ENCODE assay signal across 8 cellular contexts in the genomic region with DNA sequence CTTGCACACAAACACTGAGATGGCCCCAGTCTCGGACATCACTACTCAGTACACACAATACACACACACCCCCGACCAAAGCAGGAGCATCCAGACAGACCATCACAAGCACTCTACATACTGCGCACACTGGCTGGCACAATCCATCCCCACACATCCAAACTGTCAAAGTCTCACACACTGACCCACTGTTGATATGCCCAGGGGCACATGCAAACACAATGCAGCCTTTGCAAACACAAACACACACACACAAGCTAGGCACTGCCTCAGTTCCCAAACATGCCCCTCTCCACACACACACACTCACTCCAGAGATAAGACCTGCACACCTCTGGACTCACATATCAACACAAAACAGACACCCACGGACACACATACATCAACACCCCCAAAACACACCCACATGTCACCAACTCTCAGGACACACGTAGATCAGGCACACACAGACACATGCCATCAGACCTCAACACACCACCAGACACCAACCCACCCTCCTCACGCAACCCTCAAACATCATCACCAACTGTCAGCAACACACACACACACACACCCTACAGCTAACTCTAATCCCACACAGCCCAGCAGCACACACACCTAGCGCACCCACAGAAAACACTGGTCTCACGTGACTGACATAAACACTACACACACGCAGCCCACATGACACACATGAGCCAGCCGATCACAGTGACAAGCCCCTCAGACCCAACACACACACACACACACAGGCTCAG. TPM values are rescaled to one million over a fixed set of nuclear protein-coding genes. Genes with fewer than 3 reads are reported as not detected.
DNase-seq lines count a peak whose midpoint lies in the region; ATAC-seq, FAIRE-seq and TF ChIP-seq lines count a peak whose summit lies in the region.

No MANE protein-coding gene starts in this region.

- no peaks in the 10 kb centered on the region for H4K20me1 ChIP-seq in GM12878 (ENCODE audit: control insufficient read depth, insufficient read depth)

- DNase-seq in DMS53 treated with DMSO at 0.1 percent for 48 hours (lab: John Stamatoyannopoulos, UW; ENCODE audit: unreplicated experiment), result peak; percentile 18
- DNase-seq in LNCaP clone FGC (ENCODE audit: low read depth), result no peak
- no peak for DNase-seq in GM12878 (ENCODE audit: low read depth, low spot score)
- DNase-seq in right lobe of liver, result no peak
- no peak for DNase-seq in aorta
- DNase-seq in T-helper 17 cell, result no peak
- DNase-seq in SK-N-DZ (ENCODE audit: low spot score), result no peak

- H3K27ac ChIP-seq in GM12878 (ENCODE audit: control insufficient read depth, insufficient read depth) (no peak overlapping the region; the same call in 1 of the 2 replicates), right lobe of liver (peak overlapping the region in 2 of 3 donors; percentile 97 to 100), aorta (ENCODE audit: low read depth in 1 of 2, low read length in 2 of 2) (peak overlapping the region; percentile 75 to 85)

- H3K4me1 Mint-ChIP-seq in T-helper 17 cell, result peaks cover 24% of the 10 kb centered on the region

- TF ChIP-seq RAD21 in GM12878 (IDR thresholded peaks at IDR 0.05; ENCODE audit: insufficient read depth, low read depth, low read length), result no peak

- intact Hi-C loops in GM12878 (cut with micrococcal nuclease; ENCODE audit: unreplicated experiment), result loop anchor here (1.0 kb wide), 1 partner anchor 15 kb away; no protein-coding TSS in a partner anchor
- intact Hi-C loops in right lobe of liver (cut with DNase I), result no loop called here
- intact Hi-C loops in aorta (cut with DNase I), result no loop called here

- peak overlapping the region; percentile 57 for H3K4me2 ChIP-seq in GM12878 (ENCODE audit: control insufficient read depth, insufficient read depth)

- peaks cover 0 to 3% of the 10 kb centered on the region in 2 experiments; a peak in 2 of 4 replicates for H3K36me3 ChIP-seq in GM12878 (ENCODE audit: control insufficient read depth in 2 of 2, insufficient read depth in 2 of 2, low read length in 1 of 2)
- no peaks in the 10 kb centered on the region for H3K36me3 ChIP-seq in right lobe of liver
- no peaks in the 10 kb centered on the region for H3K36me3 ChIP-seq in aorta (ENCODE audit: control insufficient read depth in 1 of 2, insufficient read depth in 2 of 2, low read length in 1 of 2)

- TF ChIP-seq POLR2A in GM12878 (IDR thresholded peaks at IDR 0.05; ENCODE audit: low read depth, low read length) (no peak; the same call in none of the 2 replicates), right lobe of liver (IDR thresholded peaks at IDR 0.05) (no peak)

- TF ChIP-seq EP300 in GM12878 (IDR thresholded peaks at IDR 0.05; ENCODE audit: borderline replicate concordance in 1 of 2, control insufficient read depth in 1 of 2, low read depth in 2 of 2, low read length in 2 of 2), result 0 out of 4 replicates have a peak, but pooled peaks of 1 of the 2 experiments have one; percentile 6

- no TSS peak for BruUV-seq in GM12878 (replicated peaks; lab: Mats Ljungman, UMichigan)

- POLR2A ChIA-PET in GM12878 (lab: Charles Lee), result interaction anchor here (0.6 to 1.1 kb wide), 2 partner anchors 15 to 41 kb away, joined by 4 to 5 read pairs; no protein-coding TSS in a partner anchor

- no peak for ATAC-seq in GM12878
- no peak for ATAC-seq in right lobe of liver
- no peak for ATAC-seq in aorta (ENCODE audit: low FRiP score)
- no peak for ATAC-seq in HG03571 (IDR thresholded peaks at IDR 0.05; ENCODE audit: unreplicated experiment)
- no peak for ATAC-seq in T-helper 17 cell

- no peak for FAIRE-seq in GM12878 (lab: Jason Lieb, UNC)

- peak overlapping the region; percentile 68 for H3K9ac ChIP-seq in GM12878 (ENCODE audit: control insufficient read depth, insufficient read depth, low read length)

- peaks cover 28% of the 10 kb centered on the region for H3K79me2 ChIP-seq in GM12878 (ENCODE audit: control insufficient read depth, insufficient read depth, low read length)

- H3K4me3 ChIP-seq in LNCaP clone FGC (ENCODE audit: low read depth, low read length) (peak overlapping the region; percentile 81), GM12878 (peak overlapping the region; percentile 91), right lobe of liver (peak overlapping the region in 2 of 3 donors; percentile 93 to 97), aorta (ENCODE audit: low read length in 2 of 2) (peak overlapping the region in 1 of 2 donors; percentile 38)

- H3K27ac Mint-ChIP-seq in T-helper 17 cell, result no peak overlapping the region

- in situ Hi-C loops in GM12878 (cut with MboI), result no loop called here

- H3K9me3 ChIP-seq in GM12878 (replicated peaks; ENCODE audit: control insufficient read depth, insufficient read depth, low read length) (no peaks in the 10 kb centered on the region), right lobe of liver (no peaks in the 10 kb centered on the region), aorta (ENCODE audit: control insufficient read depth, low read length) (no peaks in the 10 kb centered on the region), T-helper 17 cell (ENCODE audit: control insufficient read depth, low read length, poor library complexity, severe bottlenecking) (no peaks in the 10 kb centered on the region)

- CTCF ChIA-PET in GM12878 (lab: Yijun Ruan, JAX), result interaction anchor here (1.0 to 6.1 kb wide), 4 partner anchors 15 to 18 kb away, joined by 3 to 55 read pairs (median 4); no protein-coding TSS in a partner anchor

- TF ChIP-seq CTCF in LNCaP clone FGC (IDR thresholded peaks at IDR 0.05; ENCODE audit: control insufficient read depth, extremely low read depth, insufficient read depth) (no peak), GM12878 (IDR thresholded peaks at IDR 0.05 in 2 of 3, conservative IDR thresholded peaks at IDR 0.05 in 1 of 3; ENCODE audit: control insufficient read depth in 2 of 3, extremely low read depth in 1 of 3, insufficient read depth in 1 of 3, low read depth in 3 of 3, low read length in 3 of 3) (no peak), right lobe of liver (IDR thresholded peaks at IDR 0.05) (no peak)

- no peaks in the 10 kb centered on the region for H3K36me3 Mint-ChIP-seq in T-helper 17 cell (ENCODE audit: low read depth)

- 13% methylated on average over 10 of the region's 10 CpGs for WGBS in GM12878 (ENCODE audit: insufficient coverage, insufficient replicate concordance, low lambda C conversion rate, missing lambda C conversion rate)
- WGBS in right lobe of liver (ENCODE audit: insufficient coverage, low coverage, low lambda C conversion rate, missing lambda C conversion rate), result 17% methylated on average over 5 of the region's 10 CpGs
- WGBS in aorta, 2 donors, result 27 to 30% methylated on average over 10 of the region's 10 CpGs

- H3K27me3 ChIP-seq in GM12878 (replicated peaks in 1 of 2; ENCODE audit: control insufficient read depth in 2 of 2, insufficient read depth in 2 of 2, low read length in 1 of 2) (no peaks in the 10 kb centered on the region), right lobe of liver (no peaks in the 10 kb centered on the region), aorta (ENCODE audit: control insufficient read depth in 1 of 2, insufficient read depth in 2 of 2, low read length in 1 of 2) (peaks cover 0 to 2% of the 10 kb centered on the region in 2 donors)

- peaks cover 50% of the 10 kb centered on the region for H3K4me1 ChIP-seq in GM12878 (ENCODE audit: control insufficient read depth, insufficient read depth, low read length)
- H3K4me1 ChIP-seq in right lobe of liver, result peaks cover 0 to 27% (median 14%) of the 10 kb centered on the region in 4 donors
- H3K4me1 ChIP-seq in aorta (ENCODE audit: control insufficient read depth in 1 of 2, insufficient read depth in 2 of 2, low read length in 2 of 2), result no peaks in the 10 kb centered on the region

- no peak overlapping the region for H2AFZ ChIP-seq in GM12878 (ENCODE audit: control insufficient read depth, low read depth, low read length)

- H3K27me3 Mint-ChIP-seq in T-helper 17 cell, result no peaks in the 10 kb centered on the region

- H3K4me3 Mint-ChIP-seq in T-helper 17 cell, result no peak overlapping the region

- RAD21 ChIA-PET in GM12878 (lab: Charles Lee; ENCODE audit: unreplicated experiment), result interaction anchor here (1.1 to 2.2 kb wide), 3 partner anchors 15 to 27 kb away, joined by 3 to 8 read pairs (median 3); partner anchors contain the start of gene CCDC9

- SMC1A ChIA-PET in GM12878 (lab: Charles Lee; ENCODE audit: uncharacterized antibody, unreplicated experiment), result interaction anchor here (1.0 to 1.8 kb wide), 2 partner anchors 15 to 18 kb away, joined by 3 to 4 read pairs; no protein-coding TSS in a partner anchor

RNA-seq across cellular contexts. Expression of gene BBC3, which starts 1.9 kb away (rescaled TPM):
- total RNA-seq in GM12878 (2013; cell fraction: nucleolus; rRNA removed), result 12.0 and 13.5 TPM in 2 replicates
- total RNA-seq in GM12878 (2014; rRNA removed) (14.0 and 15.2 TPM in 2 replicates), GM12878 (2014; rRNA removed; fragmentation: Illumina TruSeq; extraction: Trizol) (6.2 and 6.5 TPM in 2 replicates), GM12878 (2021) (17.9 and 18.1 TPM in 2 replicates), right lobe of liver (1 to 10 TPM; 1.8 to 8.0 (median 3.1) TPM), aorta (1 to 10 TPM; 8.0 to 8.6 TPM), T-helper 17 cell (10 to 100 TPM; 32.4 to 40.2 TPM)
- 2.0 TPM for polyA plus RNA-seq in GM12878 (2011; ENCODE audit: low read depth)
- polyA plus RNA-seq in GM12878 (2011; rRNA removed) (5.2 and 7.6 TPM in 2 replicates), GM12878 (2014; fragmentation: Illumina TruSeq; extraction: Trizol) (0.24 and 2.2 TPM in 2 replicates), GM12878 (2014; fragmentation: Nextera tagmentation; extraction: Ambion mirVana) (under 1 TPM; 0.10 to 0.27 TPM), GM12878 (2014; rRNA removed) (17.2 and 21.2 TPM in 2 replicates), GM12878 (2016; fragmentation: Nextera tagmentation; extraction: Ambion mirVana) (1 to 10 TPM; 7.5 to 7.8 TPM), aorta (1 to 10 TPM; 6.1 TPM)
- 11.6 and 16.6 TPM in 2 replicates for polyA plus RNA-seq in GM12878 (2011; cell fraction: cytosol; rRNA removed)
- polyA plus RNA-seq in GM12878 (2011; cell fraction: nucleus; rRNA removed), result 17.5 and 18.4 TPM in 2 replicates
- polyA plus RNA-seq in GM12878 (2012), result 13.0 and 15.8 TPM in 2 replicates
- polyA minus RNA-seq in GM12878 (2011; rRNA and poly(A)+ RNA removed), result 4.2 and 8.8 TPM in 2 replicates
- 7.2 and 9.5 TPM in 2 replicates for polyA minus RNA-seq in GM12878 (2011; cell fraction: cytosol; rRNA and poly(A)+ RNA removed)
- 5.4 and 8.3 TPM in 2 replicates for polyA minus RNA-seq in GM12878 (2011; cell fraction: nucleus; rRNA and poly(A)+ RNA removed)
- 5.3 and 8.5 TPM in 2 replicates for polyA plus RNA-seq in SK-N-DZ (2014; cell fraction: cytosol; rRNA removed)
- 6.3 and 9.1 TPM in 2 replicates for polyA plus RNA-seq in SK-N-DZ (2014; cell fraction: nucleus; rRNA removed)

RNA-seq across cellular contexts. Expression of gene CCDC9, which starts 27.2 kb away (rescaled TPM):
- total RNA-seq in GM12878 (2013; cell fraction: nucleolus; rRNA removed), result 10.2 and 14.9 TPM in 2 replicates
- 6.4 and 7.1 TPM in 2 replicates for total RNA-seq in GM12878 (2014; rRNA removed)
- total RNA-seq in GM12878 (2014; rRNA removed; fragmentation: Illumina TruSeq; extraction: Trizol), result 2.9 and 4.9 TPM in 2 replicates
- 16.7 and 17.5 TPM in 2 replicates for total RNA-seq in GM12878 (2021)
- polyA plus RNA-seq in GM12878 (2011; ENCODE audit: low read depth), result 5.3 TPM
- 3.3 and 3.9 TPM in 2 replicates for polyA plus RNA-seq in GM12878 (2011; rRNA removed)
- 4.2 and 4.4 TPM in 2 replicates for polyA plus RNA-seq in GM12878 (2011; cell fraction: cytosol; rRNA removed)
- polyA plus RNA-seq in GM12878 (2011; cell fraction: nucleus; rRNA removed), result 5.0 and 13.4 TPM in 2 replicates
- polyA plus RNA-seq in GM12878 (2012), result 13.9 and 24.3 TPM in 2 replicates
- polyA plus RNA-seq in GM12878 (2014; fragmentation: Illumina TruSeq; extraction: Trizol), result 1.7 and 7.7 TPM in 2 replicates
- under 1 TPM in 1 of 2 experiments, not detected in 1; 0.18 TPM for polyA plus RNA-seq in GM12878 (2014; fragmentation: Nextera tagmentation; extraction: Ambion mirVana)
- polyA plus RNA-seq in GM12878 (2014; rRNA removed), result 10.1 and 13.2 TPM in 2 replicates
- polyA plus RNA-seq in GM12878 (2016; fragmentation: Nextera tagmentation; extraction: Ambion mirVana), result 1 to 10 TPM; 6.9 to 9.1 TPM
- polyA minus RNA-seq in GM12878 (2011; rRNA and poly(A)+ RNA removed), result 3.0 and 4.8 TPM in 2 replicates
- polyA minus RNA-seq in GM12878 (2011; cell fraction: cytosol; rRNA and poly(A)+ RNA removed), result 1.2 and 1.6 TPM in 2 replicates
- 2.0 and 2.3 TPM in 2 replicates for polyA minus RNA-seq in GM12878 (2011; cell fraction: nucleus; rRNA and poly(A)+ RNA removed)
- 10 to 100 TPM in 2 of 6 experiments, 1 to 10 TPM in 4; 5.8 to 15.1 (median 9.1) TPM for total RNA-seq in right lobe of liver
- total RNA-seq in aorta, result 10 to 100 TPM; 43.4 to 43.8 TPM
- polyA plus RNA-seq in aorta, result 10 to 100 TPM; 20.7 to 35.8 TPM
- total RNA-seq in T-helper 17 cell, result 10 to 100 TPM; 35.6 to 53.7 TPM
- polyA plus RNA-seq in SK-N-DZ (2014; cell fraction: cytosol; rRNA removed), result 1.4 and 3.0 TPM in 2 replicates
- 3.2 and 3.6 TPM in 2 replicates for polyA plus RNA-seq in SK-N-DZ (2014; cell fraction: nucleus; rRNA removed)

RNA-seq across cellular contexts. Expression of gene INAFM1, which starts 45.6 kb away (rescaled TPM):
- 1.2 and 2.7 TPM in 2 replicates for total RNA-seq in GM12878 (2013; cell fraction: nucleolus; rRNA removed)
- total RNA-seq in GM12878 (2014; rRNA removed), result 2.0 and 2.1 TPM in 2 replicates
- total RNA-seq in GM12878 (2014; rRNA removed; fragmentation: Illumina TruSeq; extraction: Trizol), result 0.51 and 0.63 TPM in 2 replicates
- total RNA-seq in GM12878 (2021), result 6.1 and 6.8 TPM in 2 replicates
- polyA plus RNA-seq in GM12878 (2011; ENCODE audit: low read depth), result 0.46 TPM
- 0.40 and 0.86 TPM in 2 replicates for polyA plus RNA-seq in GM12878 (2011; rRNA removed)
- 1.2 and 1.5 TPM in 2 replicates for polyA plus RNA-seq in GM12878 (2011; cell fraction: cytosol; rRNA removed)
- polyA plus RNA-seq in GM12878 (2011; cell fraction: nucleus; rRNA removed), result 4.8 and 6.7 TPM in 2 replicates
- polyA plus RNA-seq in GM12878 (2012), result 3.8 and 5.8 TPM in 2 replicates
- 0.30 and 0.57 TPM in 2 replicates for polyA plus RNA-seq in GM12878 (2014; fragmentation: Illumina TruSeq; extraction: Trizol)
- polyA plus RNA-seq in GM12878 (2014; fragmentation: Nextera tagmentation; extraction: Ambion mirVana), result under 1 TPM in 1 of 2 experiments, not detected in 1; 0.58 TPM
- polyA plus RNA-seq in GM12878 (2014; rRNA removed), result 4.5 and 4.8 TPM in 2 replicates
- polyA plus RNA-seq in GM12878 (2016; fragmentation: Nextera tagmentation; extraction: Ambion mirVana), result 1 to 10 TPM; 1.1 to 1.4 TPM
- polyA minus RNA-seq in GM12878 (2011; rRNA and poly(A)+ RNA removed), result 0.57 TPM in 1 of 2 replicates, not detected in the other
- polyA minus RNA-seq in GM12878 (2011; cell fraction: cytosol; rRNA and poly(A)+ RNA removed), result 0.94 TPM in 1 of 2 replicates, not detected in the other
- polyA minus RNA-seq in GM12878 (2011; cell fraction: nucleus; rRNA and poly(A)+ RNA removed), result 1.5 and 2.1 TPM in 2 replicates
- 1 to 10 TPM; 2.2 to 5.8 (median 4.4) TPM for total RNA-seq in right lobe of liver
- total RNA-seq in aorta, result 10 to 100 TPM; 26.2 to 48.0 TPM
- polyA plus RNA-seq in aorta, result 10 to 100 TPM in 1 of 2 donors, 1 to 10 TPM in 1; 5.4 to 81.7 TPM
- total RNA-seq in T-helper 17 cell, result 1 to 10 TPM; 9.2 to 9.9 TPM
- polyA plus RNA-seq in SK-N-DZ (2014; cell fraction: cytosol; rRNA removed), result 2.1 and 2.9 TPM in 2 replicates
- polyA plus RNA-seq in SK-N-DZ (2014; cell fraction: nucleus; rRNA removed), result 2.4 and 7.3 TPM in 2 replicates
